In the genomic region with DNA sequence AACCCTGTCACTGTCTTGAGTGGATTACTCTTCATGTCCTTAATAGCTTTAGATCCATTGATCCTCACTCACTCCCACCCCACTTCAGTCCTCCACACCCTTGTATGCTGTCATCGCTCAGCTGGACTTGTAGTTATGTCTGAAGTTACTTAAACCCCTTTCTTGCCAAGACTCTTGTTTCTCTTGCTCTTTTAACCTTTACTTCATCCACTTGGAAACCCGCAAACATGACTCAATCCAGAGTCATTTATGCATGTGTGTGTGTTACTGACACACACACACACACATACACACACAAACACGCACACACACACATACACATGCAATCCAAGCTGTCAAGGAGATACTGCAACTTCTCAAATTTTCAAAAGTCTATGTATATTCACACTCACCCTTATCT, we compare ENCODE assay signal across 1 cellular context.
TF ChIP-seq lines count a peak whose summit lies in the region.

No MANE protein-coding gene starts in this region.

TF ChIP-seq in HEK293, 187 proteins besides CTCF, POLR2A, EP300 and RAD21 (continued from another document):
- TF ChIP-seq, protein P1, sequence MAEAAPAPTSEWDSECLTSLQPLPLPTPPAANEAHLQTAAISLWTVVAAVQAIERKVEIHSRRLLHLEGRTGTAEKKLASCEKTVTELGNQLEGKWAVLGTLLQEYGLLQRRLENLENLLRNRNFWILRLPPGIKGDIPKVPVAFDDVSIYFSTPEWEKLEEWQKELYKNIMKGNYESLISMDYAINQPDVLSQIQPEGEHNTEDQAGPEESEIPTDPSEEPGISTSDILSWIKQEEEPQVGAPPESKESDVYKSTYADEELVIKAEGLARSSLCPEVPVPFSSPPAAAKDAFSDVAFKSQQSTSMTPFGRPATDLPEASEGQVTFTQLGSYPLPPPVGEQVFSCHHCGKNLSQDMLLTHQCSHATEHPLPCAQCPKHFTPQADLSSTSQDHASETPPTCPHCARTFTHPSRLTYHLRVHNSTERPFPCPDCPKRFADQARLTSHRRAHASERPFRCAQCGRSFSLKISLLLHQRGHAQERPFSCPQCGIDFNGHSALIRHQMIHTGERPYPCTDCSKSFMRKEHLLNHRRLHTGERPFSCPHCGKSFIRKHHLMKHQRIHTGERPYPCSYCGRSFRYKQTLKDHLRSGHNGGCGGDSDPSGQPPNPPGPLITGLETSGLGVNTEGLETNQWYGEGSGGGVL (tag by site-specific recombination; IDR thresholded peaks at IDR 0.05), result no peak
- TF ChIP-seq, protein P2, sequence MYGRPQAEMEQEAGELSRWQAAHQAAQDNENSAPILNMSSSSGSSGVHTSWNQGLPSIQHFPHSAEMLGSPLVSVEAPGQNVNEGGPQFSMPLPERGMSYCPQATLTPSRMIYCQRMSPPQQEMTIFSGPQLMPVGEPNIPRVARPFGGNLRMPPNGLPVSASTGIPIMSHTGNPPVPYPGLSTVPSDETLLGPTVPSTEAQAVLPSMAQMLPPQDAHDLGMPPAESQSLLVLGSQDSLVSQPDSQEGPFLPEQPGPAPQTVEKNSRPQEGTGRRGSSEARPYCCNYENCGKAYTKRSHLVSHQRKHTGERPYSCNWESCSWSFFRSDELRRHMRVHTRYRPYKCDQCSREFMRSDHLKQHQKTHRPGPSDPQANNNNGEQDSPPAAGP (tag by site-specific recombination; IDR thresholded peaks at IDR 0.05), result no peak
- TF ChIP-seq ZNF501 (tag by site-specific recombination; IDR thresholded peaks at IDR 0.05), result no peak
- TF ChIP-seq, protein P3, sequence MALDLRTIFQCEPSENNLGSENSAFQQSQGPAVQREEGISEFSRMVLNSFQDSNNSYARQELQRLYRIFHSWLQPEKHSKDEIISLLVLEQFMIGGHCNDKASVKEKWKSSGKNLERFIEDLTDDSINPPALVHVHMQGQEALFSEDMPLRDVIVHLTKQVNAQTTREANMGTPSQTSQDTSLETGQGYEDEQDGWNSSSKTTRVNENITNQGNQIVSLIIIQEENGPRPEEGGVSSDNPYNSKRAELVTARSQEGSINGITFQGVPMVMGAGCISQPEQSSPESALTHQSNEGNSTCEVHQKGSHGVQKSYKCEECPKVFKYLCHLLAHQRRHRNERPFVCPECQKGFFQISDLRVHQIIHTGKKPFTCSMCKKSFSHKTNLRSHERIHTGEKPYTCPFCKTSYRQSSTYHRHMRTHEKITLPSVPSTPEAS (tag by site-specific recombination; IDR thresholded peaks at IDR 0.05), result peak; percentile 55
